In the genomic region with DNA sequence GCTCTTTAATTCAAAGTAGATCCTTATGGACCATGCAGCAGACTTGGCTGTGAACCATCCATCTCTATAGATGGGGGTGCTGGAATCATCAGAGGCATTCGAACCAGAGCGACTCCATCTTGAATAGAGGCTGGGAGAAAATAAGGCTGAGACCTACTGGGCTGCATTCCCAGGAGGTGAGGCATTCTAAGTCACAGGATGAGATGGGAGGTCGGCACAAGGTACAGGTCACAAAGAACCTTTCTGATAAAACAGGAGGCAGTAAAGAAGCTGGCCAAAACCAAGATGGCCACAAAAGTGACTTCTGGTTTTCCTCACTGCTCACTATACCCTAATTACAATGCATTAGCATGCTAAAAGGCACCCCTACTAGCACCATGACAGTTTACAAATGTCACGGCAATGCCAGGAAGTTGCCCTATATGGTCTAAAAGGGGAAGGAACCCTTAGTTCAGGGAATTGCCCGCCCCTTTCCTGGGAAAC, we compare ENCODE assay signal across 1 cellular context.
TF ChIP-seq lines count a peak whose summit lies in the region.

No MANE protein-coding gene starts in this region.

TF ChIP-seq in K562, 482 proteins besides CTCF, POLR2A, EP300 and RAD21 (continued from another document and continues in another):
- TF ChIP-seq, protein P1, sequence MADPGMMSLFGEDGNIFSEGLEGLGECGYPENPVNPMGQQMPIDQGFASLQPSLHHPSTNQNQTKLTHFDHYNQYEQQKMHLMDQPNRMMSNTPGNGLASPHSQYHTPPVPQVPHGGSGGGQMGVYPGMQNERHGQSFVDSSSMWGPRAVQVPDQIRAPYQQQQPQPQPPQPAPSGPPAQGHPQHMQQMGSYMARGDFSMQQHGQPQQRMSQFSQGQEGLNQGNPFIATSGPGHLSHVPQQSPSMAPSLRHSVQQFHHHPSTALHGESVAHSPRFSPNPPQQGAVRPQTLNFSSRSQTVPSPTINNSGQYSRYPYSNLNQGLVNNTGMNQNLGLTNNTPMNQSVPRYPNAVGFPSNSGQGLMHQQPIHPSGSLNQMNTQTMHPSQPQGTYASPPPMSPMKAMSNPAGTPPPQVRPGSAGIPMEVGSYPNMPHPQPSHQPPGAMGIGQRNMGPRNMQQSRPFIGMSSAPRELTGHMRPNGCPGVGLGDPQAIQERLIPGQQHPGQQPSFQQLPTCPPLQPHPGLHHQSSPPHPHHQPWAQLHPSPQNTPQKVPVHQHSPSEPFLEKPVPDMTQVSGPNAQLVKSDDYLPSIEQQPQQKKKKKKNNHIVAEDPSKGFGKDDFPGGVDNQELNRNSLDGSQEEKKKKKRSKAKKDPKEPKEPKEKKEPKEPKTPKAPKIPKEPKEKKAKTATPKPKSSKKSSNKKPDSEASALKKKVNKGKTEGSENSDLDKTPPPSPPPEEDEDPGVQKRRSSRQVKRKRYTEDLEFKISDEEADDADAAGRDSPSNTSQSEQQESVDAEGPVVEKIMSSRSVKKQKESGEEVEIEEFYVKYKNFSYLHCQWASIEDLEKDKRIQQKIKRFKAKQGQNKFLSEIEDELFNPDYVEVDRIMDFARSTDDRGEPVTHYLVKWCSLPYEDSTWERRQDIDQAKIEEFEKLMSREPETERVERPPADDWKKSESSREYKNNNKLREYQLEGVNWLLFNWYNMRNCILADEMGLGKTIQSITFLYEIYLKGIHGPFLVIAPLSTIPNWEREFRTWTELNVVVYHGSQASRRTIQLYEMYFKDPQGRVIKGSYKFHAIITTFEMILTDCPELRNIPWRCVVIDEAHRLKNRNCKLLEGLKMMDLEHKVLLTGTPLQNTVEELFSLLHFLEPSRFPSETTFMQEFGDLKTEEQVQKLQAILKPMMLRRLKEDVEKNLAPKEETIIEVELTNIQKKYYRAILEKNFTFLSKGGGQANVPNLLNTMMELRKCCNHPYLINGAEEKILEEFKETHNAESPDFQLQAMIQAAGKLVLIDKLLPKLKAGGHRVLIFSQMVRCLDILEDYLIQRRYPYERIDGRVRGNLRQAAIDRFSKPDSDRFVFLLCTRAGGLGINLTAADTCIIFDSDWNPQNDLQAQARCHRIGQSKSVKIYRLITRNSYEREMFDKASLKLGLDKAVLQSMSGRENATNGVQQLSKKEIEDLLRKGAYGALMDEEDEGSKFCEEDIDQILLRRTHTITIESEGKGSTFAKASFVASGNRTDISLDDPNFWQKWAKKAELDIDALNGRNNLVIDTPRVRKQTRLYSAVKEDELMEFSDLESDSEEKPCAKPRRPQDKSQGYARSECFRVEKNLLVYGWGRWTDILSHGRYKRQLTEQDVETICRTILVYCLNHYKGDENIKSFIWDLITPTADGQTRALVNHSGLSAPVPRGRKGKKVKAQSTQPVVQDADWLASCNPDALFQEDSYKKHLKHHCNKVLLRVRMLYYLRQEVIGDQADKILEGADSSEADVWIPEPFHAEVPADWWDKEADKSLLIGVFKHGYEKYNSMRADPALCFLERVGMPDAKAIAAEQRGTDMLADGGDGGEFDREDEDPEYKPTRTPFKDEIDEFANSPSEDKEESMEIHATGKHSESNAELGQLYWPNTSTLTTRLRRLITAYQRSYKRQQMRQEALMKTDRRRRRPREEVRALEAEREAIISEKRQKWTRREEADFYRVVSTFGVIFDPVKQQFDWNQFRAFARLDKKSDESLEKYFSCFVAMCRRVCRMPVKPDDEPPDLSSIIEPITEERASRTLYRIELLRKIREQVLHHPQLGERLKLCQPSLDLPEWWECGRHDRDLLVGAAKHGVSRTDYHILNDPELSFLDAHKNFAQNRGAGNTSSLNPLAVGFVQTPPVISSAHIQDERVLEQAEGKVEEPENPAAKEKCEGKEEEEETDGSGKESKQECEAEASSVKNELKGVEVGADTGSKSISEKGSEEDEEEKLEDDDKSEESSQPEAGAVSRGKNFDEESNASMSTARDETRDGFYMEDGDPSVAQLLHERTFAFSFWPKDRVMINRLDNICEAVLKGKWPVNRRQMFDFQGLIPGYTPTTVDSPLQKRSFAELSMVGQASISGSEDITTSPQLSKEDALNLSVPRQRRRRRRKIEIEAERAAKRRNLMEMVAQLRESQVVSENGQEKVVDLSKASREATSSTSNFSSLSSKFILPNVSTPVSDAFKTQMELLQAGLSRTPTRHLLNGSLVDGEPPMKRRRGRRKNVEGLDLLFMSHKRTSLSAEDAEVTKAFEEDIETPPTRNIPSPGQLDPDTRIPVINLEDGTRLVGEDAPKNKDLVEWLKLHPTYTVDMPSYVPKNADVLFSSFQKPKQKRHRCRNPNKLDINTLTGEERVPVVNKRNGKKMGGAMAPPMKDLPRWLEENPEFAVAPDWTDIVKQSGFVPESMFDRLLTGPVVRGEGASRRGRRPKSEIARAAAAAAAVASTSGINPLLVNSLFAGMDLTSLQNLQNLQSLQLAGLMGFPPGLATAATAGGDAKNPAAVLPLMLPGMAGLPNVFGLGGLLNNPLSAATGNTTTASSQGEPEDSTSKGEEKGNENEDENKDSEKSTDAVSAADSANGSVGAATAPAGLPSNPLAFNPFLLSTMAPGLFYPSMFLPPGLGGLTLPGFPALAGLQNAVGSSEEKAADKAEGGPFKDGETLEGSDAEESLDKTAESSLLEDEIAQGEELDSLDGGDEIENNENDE (IDR thresholded peaks at IDR 0.05; ENCODE audit: low read depth, low read length), result no peak
- no peak for TF ChIP-seq KLF13 (tag; IDR thresholded peaks at IDR 0.05; ENCODE audit: borderline replicate concordance, low read depth)
- TF ChIP-seq, protein P2, sequence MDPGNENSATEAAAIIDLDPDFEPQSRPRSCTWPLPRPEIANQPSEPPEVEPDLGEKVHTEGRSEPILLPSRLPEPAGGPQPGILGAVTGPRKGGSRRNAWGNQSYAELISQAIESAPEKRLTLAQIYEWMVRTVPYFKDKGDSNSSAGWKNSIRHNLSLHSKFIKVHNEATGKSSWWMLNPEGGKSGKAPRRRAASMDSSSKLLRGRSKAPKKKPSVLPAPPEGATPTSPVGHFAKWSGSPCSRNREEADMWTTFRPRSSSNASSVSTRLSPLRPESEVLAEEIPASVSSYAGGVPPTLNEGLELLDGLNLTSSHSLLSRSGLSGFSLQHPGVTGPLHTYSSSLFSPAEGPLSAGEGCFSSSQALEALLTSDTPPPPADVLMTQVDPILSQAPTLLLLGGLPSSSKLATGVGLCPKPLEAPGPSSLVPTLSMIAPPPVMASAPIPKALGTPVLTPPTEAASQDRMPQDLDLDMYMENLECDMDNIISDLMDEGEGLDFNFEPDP (CRISPR knock-in tag; IDR thresholded peaks at IDR 0.05), result peak; percentile 91
- TF ChIP-seq ZNF316 (IDR thresholded peaks at IDR 0.05), result no peak
- no peak for TF ChIP-seq U2AF2 (optimal IDR thresholded peaks at IDR 0.05; ENCODE audit: low read depth, low read length)
- no peak for TF ChIP-seq ZNF436 (CRISPR knock-in tag; IDR thresholded peaks at IDR 0.05)
- TF ChIP-seq FOXJ3 (CRISPR knock-in tag; IDR thresholded peaks at IDR 0.05), result no peak
- TF ChIP-seq ZNF143 (CRISPR knock-in tag; IDR thresholded peaks at IDR 0.05), result no peak
- TF ChIP-seq, protein P3, sequence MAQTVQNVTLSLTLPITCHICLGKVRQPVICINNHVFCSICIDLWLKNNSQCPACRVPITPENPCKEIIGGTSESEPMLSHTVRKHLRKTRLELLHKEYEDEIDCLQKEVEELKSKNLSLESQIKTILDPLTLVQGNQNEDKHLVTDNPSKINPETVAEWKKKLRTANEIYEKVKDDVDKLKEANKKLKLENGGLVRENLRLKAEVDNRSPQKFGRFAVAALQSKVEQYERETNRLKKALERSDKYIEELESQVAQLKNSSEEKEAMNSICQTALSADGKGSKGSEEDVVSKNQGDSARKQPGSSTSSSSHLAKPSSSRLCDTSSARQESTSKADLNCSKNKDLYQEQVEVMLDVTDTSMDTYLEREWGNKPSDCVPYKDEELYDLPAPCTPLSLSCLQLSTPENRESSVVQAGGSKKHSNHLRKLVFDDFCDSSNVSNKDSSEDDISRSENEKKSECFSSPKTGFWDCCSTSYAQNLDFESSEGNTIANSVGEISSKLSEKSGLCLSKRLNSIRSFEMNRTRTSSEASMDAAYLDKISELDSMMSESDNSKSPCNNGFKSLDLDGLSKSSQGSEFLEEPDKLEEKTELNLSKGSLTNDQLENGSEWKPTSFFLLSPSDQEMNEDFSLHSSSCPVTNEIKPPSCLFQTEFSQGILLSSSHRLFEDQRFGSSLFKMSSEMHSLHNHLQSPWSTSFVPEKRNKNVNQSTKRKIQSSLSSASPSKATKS (CRISPR knock-in tag; IDR thresholded peaks at IDR 0.05), result peak; percentile 75; the same call in 1 of the 2 replicates
- no peak for TF ChIP-seq TFAM (CRISPR knock-in tag; conservative IDR thresholded peaks at IDR 0.05)
- TF ChIP-seq CBX2 (IDR thresholded peaks at IDR 0.05; ENCODE audit: insufficient read depth, low read length, poor library complexity, severe bottlenecking), result no peak
- no peak for TF ChIP-seq EZH2 (IDR thresholded peaks at IDR 0.05; ENCODE audit: borderline replicate concordance, low read depth, low read length)
- no peak for TF ChIP-seq TAF15 (IDR thresholded peaks at IDR 0.05; ENCODE audit: low read depth, low read length)
- no peak for TF ChIP-seq COPS2 (conservative IDR thresholded peaks at IDR 0.05)
- TF ChIP-seq, protein P4, sequence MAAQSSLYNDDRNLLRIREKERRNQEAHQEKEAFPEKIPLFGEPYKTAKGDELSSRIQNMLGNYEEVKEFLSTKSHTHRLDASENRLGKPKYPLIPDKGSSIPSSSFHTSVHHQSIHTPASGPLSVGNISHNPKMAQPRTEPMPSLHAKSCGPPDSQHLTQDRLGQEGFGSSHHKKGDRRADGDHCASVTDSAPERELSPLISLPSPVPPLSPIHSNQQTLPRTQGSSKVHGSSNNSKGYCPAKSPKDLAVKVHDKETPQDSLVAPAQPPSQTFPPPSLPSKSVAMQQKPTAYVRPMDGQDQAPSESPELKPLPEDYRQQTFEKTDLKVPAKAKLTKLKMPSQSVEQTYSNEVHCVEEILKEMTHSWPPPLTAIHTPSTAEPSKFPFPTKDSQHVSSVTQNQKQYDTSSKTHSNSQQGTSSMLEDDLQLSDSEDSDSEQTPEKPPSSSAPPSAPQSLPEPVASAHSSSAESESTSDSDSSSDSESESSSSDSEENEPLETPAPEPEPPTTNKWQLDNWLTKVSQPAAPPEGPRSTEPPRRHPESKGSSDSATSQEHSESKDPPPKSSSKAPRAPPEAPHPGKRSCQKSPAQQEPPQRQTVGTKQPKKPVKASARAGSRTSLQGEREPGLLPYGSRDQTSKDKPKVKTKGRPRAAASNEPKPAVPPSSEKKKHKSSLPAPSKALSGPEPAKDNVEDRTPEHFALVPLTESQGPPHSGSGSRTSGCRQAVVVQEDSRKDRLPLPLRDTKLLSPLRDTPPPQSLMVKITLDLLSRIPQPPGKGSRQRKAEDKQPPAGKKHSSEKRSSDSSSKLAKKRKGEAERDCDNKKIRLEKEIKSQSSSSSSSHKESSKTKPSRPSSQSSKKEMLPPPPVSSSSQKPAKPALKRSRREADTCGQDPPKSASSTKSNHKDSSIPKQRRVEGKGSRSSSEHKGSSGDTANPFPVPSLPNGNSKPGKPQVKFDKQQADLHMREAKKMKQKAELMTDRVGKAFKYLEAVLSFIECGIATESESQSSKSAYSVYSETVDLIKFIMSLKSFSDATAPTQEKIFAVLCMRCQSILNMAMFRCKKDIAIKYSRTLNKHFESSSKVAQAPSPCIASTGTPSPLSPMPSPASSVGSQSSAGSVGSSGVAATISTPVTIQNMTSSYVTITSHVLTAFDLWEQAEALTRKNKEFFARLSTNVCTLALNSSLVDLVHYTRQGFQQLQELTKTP (IDR thresholded peaks at IDR 0.05; ENCODE audit: low read depth in 1 of 2, partially characterized antibody in 2 of 2), result no peak
- TF ChIP-seq NONO (IDR thresholded peaks at IDR 0.05; ENCODE audit: low read depth in 2 of 2, low read length in 1 of 2), result no peak
- TF ChIP-seq, protein P5, sequence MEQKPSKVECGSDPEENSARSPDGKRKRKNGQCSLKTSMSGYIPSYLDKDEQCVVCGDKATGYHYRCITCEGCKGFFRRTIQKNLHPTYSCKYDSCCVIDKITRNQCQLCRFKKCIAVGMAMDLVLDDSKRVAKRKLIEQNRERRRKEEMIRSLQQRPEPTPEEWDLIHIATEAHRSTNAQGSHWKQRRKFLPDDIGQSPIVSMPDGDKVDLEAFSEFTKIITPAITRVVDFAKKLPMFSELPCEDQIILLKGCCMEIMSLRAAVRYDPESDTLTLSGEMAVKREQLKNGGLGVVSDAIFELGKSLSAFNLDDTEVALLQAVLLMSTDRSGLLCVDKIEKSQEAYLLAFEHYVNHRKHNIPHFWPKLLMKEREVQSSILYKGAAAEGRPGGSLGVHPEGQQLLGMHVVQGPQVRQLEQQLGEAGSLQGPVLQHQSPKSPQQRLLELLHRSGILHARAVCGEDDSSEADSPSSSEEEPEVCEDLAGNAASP (IDR thresholded peaks at IDR 0.05), result no peak
- TF ChIP-seq, protein P6, sequence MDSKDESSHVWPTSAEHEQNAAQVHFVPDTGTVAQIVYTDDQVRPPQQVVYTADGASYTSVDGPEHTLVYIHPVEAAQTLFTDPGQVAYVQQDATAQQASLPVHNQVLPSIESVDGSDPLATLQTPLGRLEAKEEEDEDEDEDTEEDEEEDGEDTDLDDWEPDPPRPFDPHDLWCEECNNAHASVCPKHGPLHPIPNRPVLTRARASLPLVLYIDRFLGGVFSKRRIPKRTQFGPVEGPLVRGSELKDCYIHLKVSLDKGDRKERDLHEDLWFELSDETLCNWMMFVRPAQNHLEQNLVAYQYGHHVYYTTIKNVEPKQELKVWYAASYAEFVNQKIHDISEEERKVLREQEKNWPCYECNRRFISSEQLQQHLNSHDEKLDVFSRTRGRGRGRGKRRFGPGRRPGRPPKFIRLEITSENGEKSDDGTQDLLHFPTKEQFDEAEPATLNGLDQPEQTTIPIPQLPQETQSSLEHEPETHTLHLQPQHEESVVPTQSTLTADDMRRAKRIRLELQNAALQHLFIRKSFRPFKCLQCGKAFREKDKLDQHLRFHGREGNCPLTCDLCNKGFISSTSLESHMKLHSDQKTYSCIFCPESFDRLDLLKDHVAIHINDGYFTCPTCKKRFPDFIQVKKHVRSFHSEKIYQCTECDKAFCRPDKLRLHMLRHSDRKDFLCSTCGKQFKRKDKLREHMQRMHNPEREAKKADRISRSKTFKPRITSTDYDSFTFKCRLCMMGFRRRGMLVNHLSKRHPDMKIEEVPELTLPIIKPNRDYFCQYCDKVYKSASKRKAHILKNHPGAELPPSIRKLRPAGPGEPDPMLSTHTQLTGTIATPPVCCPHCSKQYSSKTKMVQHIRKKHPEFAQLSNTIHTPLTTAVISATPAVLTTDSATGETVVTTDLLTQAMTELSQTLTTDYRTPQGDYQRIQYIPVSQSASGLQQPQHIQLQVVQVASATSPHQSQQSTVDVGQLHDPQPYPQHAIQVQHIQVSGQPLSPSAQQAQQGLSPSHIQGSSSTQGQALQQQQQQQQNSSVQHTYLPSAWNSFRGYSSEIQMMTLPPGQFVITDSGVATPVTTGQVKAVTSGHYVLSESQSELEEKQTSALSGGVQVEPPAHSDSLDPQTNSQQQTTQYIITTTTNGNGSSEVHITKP (IDR thresholded peaks at IDR 0.05; ENCODE audit: partially characterized antibody), result no peak
- TF ChIP-seq EP400 (IDR thresholded peaks at IDR 0.05), result no peak
- TF ChIP-seq ETS2 (tag; IDR thresholded peaks at IDR 0.05; ENCODE audit: borderline replicate concordance, poor library complexity, severe bottlenecking), result no peak
- no peak for TF ChIP-seq EHMT2 (IDR thresholded peaks at IDR 0.05)
- no peak for TF ChIP-seq ZNF324 (CRISPR knock-in tag; IDR thresholded peaks at IDR 0.05)
- TF ChIP-seq ZSCAN32 (CRISPR knock-in tag; IDR thresholded peaks at IDR 0.05), result peak; percentile 73; the same call in 1 of the 2 replicates
- TF ChIP-seq, protein P7, sequence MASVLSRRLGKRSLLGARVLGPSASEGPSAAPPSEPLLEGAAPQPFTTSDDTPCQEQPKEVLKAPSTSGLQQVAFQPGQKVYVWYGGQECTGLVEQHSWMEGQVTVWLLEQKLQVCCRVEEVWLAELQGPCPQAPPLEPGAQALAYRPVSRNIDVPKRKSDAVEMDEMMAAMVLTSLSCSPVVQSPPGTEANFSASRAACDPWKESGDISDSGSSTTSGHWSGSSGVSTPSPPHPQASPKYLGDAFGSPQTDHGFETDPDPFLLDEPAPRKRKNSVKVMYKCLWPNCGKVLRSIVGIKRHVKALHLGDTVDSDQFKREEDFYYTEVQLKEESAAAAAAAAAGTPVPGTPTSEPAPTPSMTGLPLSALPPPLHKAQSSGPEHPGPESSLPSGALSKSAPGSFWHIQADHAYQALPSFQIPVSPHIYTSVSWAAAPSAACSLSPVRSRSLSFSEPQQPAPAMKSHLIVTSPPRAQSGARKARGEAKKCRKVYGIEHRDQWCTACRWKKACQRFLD (CRISPR knock-in tag; IDR thresholded peaks at IDR 0.05), result peak; percentile 90; the same call in 1 of the 2 replicates
- TF ChIP-seq PPARD (CRISPR knock-in tag; IDR thresholded peaks at IDR 0.05), result no peak
- TF ChIP-seq ETV1 (tag; conservative IDR thresholded peaks at IDR 0.05; ENCODE audit: low read depth), result peak; percentile 75
